17 cellular contexts compared by ENCODE assay signal in genomic region chr9:135883410-135884089, GRCh38. TPM values are rescaled to one million over a fixed set of nuclear protein-coding genes. Genes with fewer than 3 reads are reported as not detected.
DNase-seq lines count a peak whose midpoint lies in the region; ATAC-seq and TF ChIP-seq lines count a peak whose summit lies in the region.
"Had no signal": no experiment of that assay in that cellular context is flagged by ENCODE, and none has a peak within 500 bp of the region (broad histone marks: within the 10 kb centered on the region; RNA-seq: fewer than 3 reads in every experiment).

No MANE protein-coding gene starts in this region.

- peak; percentile 18 for DNase-seq in activated CD4-positive, alpha-beta T cell treated with anti-CD3 and anti-CD28 coated beads for 36 hours
- no peak for DNase-seq in activated CD4-positive, alpha-beta T cell treated with anti-CD3 and anti-CD28 coated beads, Interleukin-2, amount 50 U/mL, for 48 hours
- DNase-seq in OCI-LY7 (ENCODE audit: low spot score) = peak; percentile 37
- no peak for DNase-seq in fibroblast of lung (ENCODE audit: low read depth in 2 of 2)
- peak in 9 of 49 donors; percentile 20 to 63 (median 37) for DNase-seq in substantia nigra (lab: John Stamatoyannopoulos, UW)
- DNase-seq in DMS53 treated with DMSO at 0.1 percent for 48 hours (lab: John Stamatoyannopoulos, UW; ENCODE audit: unreplicated experiment) = no peak
- no peak for DNase-seq in naive thymus-derived CD4-positive, alpha-beta T cell
- DNase-seq: activated effector memory CD4-positive, alpha-beta T cell treated with Interleukin-2 at 50 U/mL for 16 hours; cortex of kidney; H9; hippocampal formation; left colon; NCI-H1105; Right ventricle myocardium superior; thyroid gland had no signal

- H3K4me3 ChIP-seq in OCI-LY7 (ENCODE audit: low read depth, low read length, poor library complexity, severe bottlenecking) (no peak overlapping the region), fibroblast of lung (replicated peaks in 1 of 4; ENCODE audit: control extremely low read depth in 1 of 4, insufficient read depth in 1 of 4, low read depth in 3 of 4, low read length in 4 of 4) (no peak overlapping the region)
- no peak overlapping the region for H3K4me3 ChIP-seq in naive thymus-derived CD4-positive, alpha-beta T cell (ENCODE audit: low read length)
- H3K4me3 ChIP-seq: thyroid gland had no signal

- H3K9me3 ChIP-seq in OCI-LY7 (ENCODE audit: low read length) = no peaks in the 10 kb centered on the region
- no peaks in the 10 kb centered on the region for H3K9me3 ChIP-seq in fibroblast of lung (ENCODE audit: control insufficient read depth, insufficient read depth, low read depth, low read length)
- H3K9me3 ChIP-seq in naive thymus-derived CD4-positive, alpha-beta T cell (ENCODE audit: control insufficient read depth in 2 of 3, low read length in 3 of 3) = no peaks in the 10 kb centered on the region
- H3K9me3 ChIP-seq: thyroid gland had no signal

- H3K9me3 Mint-ChIP-seq in activated CD4-positive, alpha-beta T cell treated with anti-CD3 and anti-CD28 coated beads for 36 hours (ENCODE audit: low read depth) = no peaks in the 10 kb centered on the region
- H3K9me3 Mint-ChIP-seq in naive thymus-derived CD4-positive, alpha-beta T cell = peaks cover 0 to 1% (median 0%) of the 10 kb centered on the region in 11 donors
- H3K9me3 Mint-ChIP-seq: H9, IgD-negative memory B cell had no signal

- H3K27ac ChIP-seq in OCI-LY7 (ENCODE audit: low read depth, low read length, poor library complexity, severe bottlenecking) (no peak overlapping the region), fibroblast of lung (ENCODE audit: insufficient read depth, low read length) (peak overlapping the region; percentile 23), substantia nigra (ENCODE audit: low read depth, low read length, poor library complexity, severe bottlenecking) (peak overlapping the region; percentile 0)
- H3K27ac ChIP-seq in naive thymus-derived CD4-positive, alpha-beta T cell (ENCODE audit: low read depth, low read length) = no peak overlapping the region
- H3K27ac ChIP-seq: thyroid gland had no signal

- no peaks in the 10 kb centered on the region for H3K27me3 Mint-ChIP-seq in activated CD4-positive, alpha-beta T cell treated with anti-CD3 and anti-CD28 coated beads for 36 hours
- no peaks in the 10 kb centered on the region for H3K27me3 Mint-ChIP-seq in naive thymus-derived CD4-positive, alpha-beta T cell
- H3K27me3 Mint-ChIP-seq: IgD-negative memory B cell had no signal

- H3K4me1 ChIP-seq in OCI-LY7 (ENCODE audit: insufficient read depth, low read length, poor library complexity, severe bottlenecking) = peaks cover 25% of the 10 kb centered on the region
- peaks cover 27% of the 10 kb centered on the region for H3K4me1 ChIP-seq in fibroblast of lung (ENCODE audit: control insufficient read depth, extremely low read depth, insufficient read depth, low read length)
- H3K4me1 ChIP-seq in naive thymus-derived CD4-positive, alpha-beta T cell (ENCODE audit: control insufficient read depth in 2 of 2, insufficient read depth in 2 of 2, low read length in 2 of 2) = peaks cover 11 to 23% of the 10 kb centered on the region in 2 donors

- H4K20me1 ChIP-seq in OCI-LY7 (ENCODE audit: insufficient read depth, low read length) = peaks cover 10% of the 10 kb centered on the region
- H4K20me1 ChIP-seq in fibroblast of lung (ENCODE audit: control insufficient read depth, extremely low read depth, insufficient read depth, low read length) = peaks cover 2% of the 10 kb centered on the region

- peaks cover 7% of the 10 kb centered on the region for H3K36me3 Mint-ChIP-seq in activated CD4-positive, alpha-beta T cell treated with anti-CD3 and anti-CD28 coated beads for 36 hours (ENCODE audit: low read depth)
- peaks cover 0 to 9% (median 2%) of the 10 kb centered on the region in 5 donors for H3K36me3 Mint-ChIP-seq in naive thymus-derived CD4-positive, alpha-beta T cell
- H3K36me3 Mint-ChIP-seq: IgD-negative memory B cell had no signal

- no peak overlapping the region for H3K9ac ChIP-seq in fibroblast of lung (ENCODE audit: insufficient read depth, low read length)

- H3K4me3 Mint-ChIP-seq in activated CD4-positive, alpha-beta T cell treated with anti-CD3 and anti-CD28 coated beads for 36 hours = no peak overlapping the region
- H3K4me3 Mint-ChIP-seq in naive thymus-derived CD4-positive, alpha-beta T cell = no peak overlapping the region
- H3K4me3 Mint-ChIP-seq: H9 had no signal

- intact Hi-C loops in activated CD4-positive, alpha-beta T cell treated with anti-CD3 and anti-CD28 coated beads for 36 hours (cut with DNase I, micrococcal nuclease) = no loop called here
- intact Hi-C loops in OCI-LY7 (cut with micrococcal nuclease; ENCODE audit: unreplicated experiment) = no loop called here
- intact Hi-C loops in naive thymus-derived CD4-positive, alpha-beta T cell (cut with micrococcal nuclease) = no loop called here

- no TSS peak for BruUV-seq in OCI-LY7 (replicated peaks; lab: Mats Ljungman, UMichigan)

- peaks cover 59% of the 10 kb centered on the region for H3K4me1 Mint-ChIP-seq in activated CD4-positive, alpha-beta T cell treated with anti-CD3 and anti-CD28 coated beads for 36 hours
- peaks cover 35 to 67% (median 56%) of the 10 kb centered on the region in 7 donors for H3K4me1 Mint-ChIP-seq in naive thymus-derived CD4-positive, alpha-beta T cell

- no peak overlapping the region for H2AFZ ChIP-seq in OCI-LY7 (ENCODE audit: low read length)
- H2AFZ ChIP-seq in fibroblast of lung (ENCODE audit: low read length) = no peak overlapping the region

- CTCF ChIA-PET in activated CD4-positive, alpha-beta T cell treated with anti-CD3 and anti-CD28 coated beads for 36 hours (lab: Charles Lee) = no interaction called here
- CTCF ChIA-PET in OCI-LY7 (lab: Charles Lee; ENCODE audit: unreplicated experiment) = no interaction called here
- CTCF ChIA-PET in naive thymus-derived CD4-positive, alpha-beta T cell (lab: Charles Lee) = no interaction called here

- no peaks in the 10 kb centered on the region for H3K27me3 ChIP-seq in fibroblast of lung (ENCODE audit: control insufficient read depth, insufficient read depth, low read length)
- no peaks in the 10 kb centered on the region for H3K27me3 ChIP-seq in naive thymus-derived CD4-positive, alpha-beta T cell (ENCODE audit: control insufficient read depth in 2 of 2, insufficient read depth in 2 of 2, low read length in 2 of 2)
- H3K27me3 ChIP-seq: thyroid gland had no signal

- H3K79me2 ChIP-seq in OCI-LY7 (ENCODE audit: insufficient read depth, low read depth, low read length) (peaks cover 30% of the 10 kb centered on the region; the same call in 1 of the 2 replicates), fibroblast of lung (ENCODE audit: control insufficient read depth, insufficient read depth, low read length) (peaks cover 64% of the 10 kb centered on the region)

- TF ChIP-seq CTCF in OCI-LY7 (conservative IDR thresholded peaks at IDR 0.05; ENCODE audit: low read length) = no peak
- no peak for TF ChIP-seq CTCF in fibroblast of lung (conservative IDR thresholded peaks at IDR 0.05 in 1 of 2, IDR thresholded peaks at IDR 0.05 in 1 of 2; ENCODE audit: low read depth in 1 of 2, low read length in 2 of 2)

- ATAC-seq in activated CD4-positive, alpha-beta T cell treated with anti-CD3 and anti-CD28 coated beads for 36 hours = no peak
- no peak for ATAC-seq in GM21619 (IDR thresholded peaks at IDR 0.05; ENCODE audit: unreplicated experiment)
- no peak for ATAC-seq in naive thymus-derived CD4-positive, alpha-beta T cell
- ATAC-seq: left colon had no signal

- H3K36me3 ChIP-seq in OCI-LY7 (ENCODE audit: insufficient read depth, low read length) = no peaks in the 10 kb centered on the region
- H3K36me3 ChIP-seq in fibroblast of lung (ENCODE audit: control insufficient read depth, insufficient read depth, low read length) = peaks cover 3% of the 10 kb centered on the region
- peaks cover 0 to 22% (median 0%) of the 10 kb centered on the region in 3 experiments for H3K36me3 ChIP-seq in naive thymus-derived CD4-positive, alpha-beta T cell (ENCODE audit: control insufficient read depth in 2 of 3, insufficient read depth in 3 of 3, low read length in 3 of 3)
- H3K36me3 ChIP-seq: thyroid gland had no signal

- no peaks in the 10 kb centered on the region for H3K9me2 ChIP-seq in OCI-LY7 (ENCODE audit: insufficient read depth, low read length)

- H3K4me2 ChIP-seq in OCI-LY7 (ENCODE audit: low read length) = no peak overlapping the region
- no peak overlapping the region for H3K4me2 ChIP-seq in fibroblast of lung (ENCODE audit: extremely low read depth, insufficient read depth, low read length)

- H3K27ac Mint-ChIP-seq in activated CD4-positive, alpha-beta T cell treated with anti-CD3 and anti-CD28 coated beads for 36 hours = no peak overlapping the region
- peak overlapping the region in 1 of 9 donors; percentile 5 for H3K27ac Mint-ChIP-seq in naive thymus-derived CD4-positive, alpha-beta T cell

- POLR2A ChIA-PET in activated CD4-positive, alpha-beta T cell treated with anti-CD3 and anti-CD28 coated beads for 36 hours (lab: Charles Lee) = no interaction called here
- POLR2A ChIA-PET in OCI-LY7 (lab: Charles Lee) = no interaction called here
- POLR2A ChIA-PET in naive thymus-derived CD4-positive, alpha-beta T cell (lab: Charles Lee) = no interaction called here

RNA-seq across cellular contexts. Expression of gene CAMSAP1, which starts 23.8 kb away (rescaled TPM):
- 10 to 100 TPM; 31.2 to 33.4 TPM for total RNA-seq in activated CD4-positive, alpha-beta T cell treated with anti-CD3 and anti-CD28 coated beads for 36 hours
- 20.1 and 30.4 TPM in 2 replicates for total RNA-seq in OCI-LY7 (2014; rRNA removed; shearing (Covaris generic))
- total RNA-seq in OCI-LY7 (2022) (33.0 and 39.2 TPM in 2 replicates), fibroblast of lung (17.7 and 18.8 TPM in 2 replicates)
- 5.0 and 7.2 TPM in 2 replicates for polyA plus RNA-seq in fibroblast of lung
- polyA plus RNA-seq in fibroblast of lung (2012) = 9.5 and 11.6 TPM in 2 replicates
- polyA minus RNA-seq in fibroblast of lung (ENCODE audit: low replicate concordance) = 21.2 and 22.6 TPM in 2 replicates
- total RNA-seq in naive thymus-derived CD4-positive, alpha-beta T cell = 10 to 100 TPM; 16.4 to 34.3 (median 23.6) TPM
- 1 to 10 TPM in 1 of 2 donors, under 1 TPM in 1; 0.65 to 4.0 TPM for polyA plus RNA-seq in naive thymus-derived CD4-positive, alpha-beta T cell

Comparison
In these comparisons a context has a peak if more than half of its experiments do, and no peak if none do; other contexts are left out.
1. DNase-seq: peak in activated CD4-positive, alpha-beta T cell treated with anti-CD3 and anti-CD28 coated beads for 36 hours (single experiment) and OCI-LY7 (single experiment); none in activated CD4-positive, alpha-beta T cell treated with anti-CD3 and anti-CD28 coated beads, Interleukin-2, amount 50 U/mL, for 48 hours (0 of 2), fibroblast of lung (0 of 2), DMS53 treated with DMSO at 0.1 percent for 48 hours (single experiment) and naive thymus-derived CD4-positive, alpha-beta T cell (0 of 9).
2. H3K27ac ChIP-seq: peak in fibroblast of lung (single experiment) and substantia nigra (single experiment); none in OCI-LY7 (single experiment) and naive thymus-derived CD4-positive, alpha-beta T cell (single experiment).